ENCODE assay signal across 10 cellular contexts in the genomic region with DNA sequence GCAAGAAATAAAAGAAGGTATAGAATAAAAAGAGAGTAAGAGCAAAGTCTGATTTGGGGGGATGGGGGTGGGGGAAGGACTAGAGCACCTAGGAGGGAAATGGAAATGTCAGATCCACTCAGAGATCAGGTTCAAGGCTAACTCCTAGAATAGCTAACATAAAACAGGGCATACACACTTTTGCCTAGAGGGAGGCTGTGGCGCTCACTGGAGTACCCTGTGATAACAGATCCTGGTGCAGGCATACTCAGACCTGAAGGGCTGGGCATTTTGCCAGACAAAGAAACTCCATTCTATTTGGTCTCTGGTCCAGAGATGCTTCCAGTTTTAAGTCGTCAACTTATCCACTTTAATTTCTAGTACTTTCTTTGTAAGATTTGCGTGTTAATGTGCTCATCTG. TPM values are rescaled to one million over a fixed set of nuclear protein-coding genes. Genes with fewer than 3 reads are reported as not detected.
DNase-seq lines count a peak whose midpoint lies in the region; ATAC-seq and TF ChIP-seq lines count a peak whose summit lies in the region.
"Had no signal": no experiment of that assay in that cellular context is flagged by ENCODE, and none has a peak within 500 bp of the region (broad histone marks: within the 10 kb centered on the region; RNA-seq: fewer than 3 reads in every experiment).

No MANE protein-coding gene starts in this region.

- peak overlapping the region; percentile 83 for H3K27ac ChIP-seq in CD4-positive, CD25-positive, alpha-beta regulatory T cell (ENCODE audit: insufficient read depth, low read length, poor library complexity, severe bottlenecking)
- H3K27ac ChIP-seq in ascending aorta (peak overlapping the region; percentile 73 to 100), mesenchymal stem cell (ENCODE audit: low read length, poor library complexity, severe bottlenecking) (no peak overlapping the region)

- no peak overlapping the region for H3K4me2 ChIP-seq in mesenchymal stem cell (ENCODE audit: low read length, poor library complexity, severe bottlenecking)

- no peak overlapping the region for H2BK5ac ChIP-seq in mesenchymal stem cell (ENCODE audit: low read depth, low read length, poor library complexity, severe bottlenecking)

- intact Hi-C loops in ascending aorta (cut with DNase I): loop anchor here (5.0 kb wide), 1 partner anchor 38 kb away; no protein-coding TSS in a partner anchor

- no peaks in the 10 kb centered on the region for H3K36me3 ChIP-seq in CD4-positive, CD25-positive, alpha-beta regulatory T cell (ENCODE audit: control insufficient read depth, insufficient read depth, low read length)
- H3K36me3 ChIP-seq in ascending aorta (no peaks in the 10 kb centered on the region), mesenchymal stem cell (ENCODE audit: control insufficient read depth in 1 of 2, insufficient read depth in 2 of 2, low read depth in 1 of 2, low read length in 2 of 2) (peaks cover 2 to 23% of the 10 kb centered on the region in 2 experiments)

- 90% methylated on average over 3 of the region's 3 CpGs for WGBS in mesenchymal stem cell

- peak overlapping the region; percentile 24 for H3K4me3 ChIP-seq in CD4-positive, CD25-positive, alpha-beta regulatory T cell (ENCODE audit: low read depth, low read length)
- H3K4me3 ChIP-seq in ascending aorta (peak overlapping the region in 1 of 2 donors; percentile 94), mesenchymal stem cell (ENCODE audit: insufficient read depth in 1 of 2, low read depth in 1 of 2, low read length in 2 of 2) (peak overlapping the region in 1 of 2 experiments; percentile 16)
- H3K4me3 ChIP-seq: mucosa of descending colon had no signal

- no peak overlapping the region for H3K18ac ChIP-seq in mesenchymal stem cell (ENCODE audit: low read depth in 1 of 2, low read length in 2 of 2)

- H3K4ac ChIP-seq in mesenchymal stem cell (ENCODE audit: low read depth in 1 of 2, low read length in 2 of 2): no peak overlapping the region

- no peaks in the 10 kb centered on the region for H3K27me3 ChIP-seq in CD4-positive, CD25-positive, alpha-beta regulatory T cell (ENCODE audit: control insufficient read depth, insufficient read depth, low read length)
- H3K27me3 ChIP-seq in ascending aorta (no peaks in the 10 kb centered on the region), mesenchymal stem cell (ENCODE audit: control insufficient read depth in 1 of 2, insufficient read depth in 1 of 2, low read length in 2 of 2) (no peaks in the 10 kb centered on the region)
- H3K27me3 ChIP-seq: Peyer's patch had no signal

- no peak overlapping the region for H2BK120ac ChIP-seq in mesenchymal stem cell (ENCODE audit: low read depth, low read length)

- TF ChIP-seq CTCF in ascending aorta (IDR thresholded peaks at IDR 0.05): no peak

- H3K27me3 Mint-ChIP-seq in CD4-positive, CD25-positive, alpha-beta regulatory T cell: no peaks in the 10 kb centered on the region
- no peaks in the 10 kb centered on the region for H3K27me3 Mint-ChIP-seq in activated CD8-positive, alpha-beta memory T cell treated with anti-CD3 and anti-CD28 coated beads, Interleukin-2, amount 10 ng/mL, durations not matched to agents 7 days and 5 days

- no peak overlapping the region for H4K91ac ChIP-seq in mesenchymal stem cell (ENCODE audit: low read length)

- H3K4me1 ChIP-seq in CD4-positive, CD25-positive, alpha-beta regulatory T cell (ENCODE audit: control insufficient read depth, insufficient read depth, low read length, poor library complexity, severe bottlenecking): peaks cover 95% of the 10 kb centered on the region
- H3K4me1 ChIP-seq in ascending aorta: peaks cover 55 to 86% of the 10 kb centered on the region in 2 donors
- peaks cover 52% of the 10 kb centered on the region for H3K4me1 ChIP-seq in mesenchymal stem cell (ENCODE audit: control insufficient read depth, insufficient read depth, low read depth, low read length)

- H3K27ac Mint-ChIP-seq in CD4-positive, CD25-positive, alpha-beta regulatory T cell: peak overlapping the region; percentile 26 to 92 (median 90)
- H3K27ac Mint-ChIP-seq in activated CD8-positive, alpha-beta memory T cell treated with anti-CD3 and anti-CD28 coated beads, Interleukin-2, amount 10 ng/mL, durations not matched to agents 7 days and 5 days: no peak overlapping the region

- peaks cover 29 to 87% (median 77%) of the 10 kb centered on the region in 4 donors for H3K4me1 Mint-ChIP-seq in CD4-positive, CD25-positive, alpha-beta regulatory T cell
- peaks cover 80% of the 10 kb centered on the region for H3K4me1 Mint-ChIP-seq in activated CD8-positive, alpha-beta memory T cell treated with anti-CD3 and anti-CD28 coated beads, Interleukin-2, amount 10 ng/mL, durations not matched to agents 7 days and 5 days

- no peak overlapping the region for H2BK12ac ChIP-seq in mesenchymal stem cell (ENCODE audit: low read length in 2 of 2)

- H3K9me3 ChIP-seq in CD4-positive, CD25-positive, alpha-beta regulatory T cell (ENCODE audit: control insufficient read depth in 2 of 2, low read length in 2 of 2): no peaks in the 10 kb centered on the region
- H3K9me3 ChIP-seq in ascending aorta: no peaks in the 10 kb centered on the region
- no peaks in the 10 kb centered on the region for H3K9me3 ChIP-seq in mesenchymal stem cell (ENCODE audit: control insufficient read depth, low read length)
- H3K9me3 ChIP-seq: mucosa of descending colon, Peyer's patch had no signal

- H2AK5ac ChIP-seq in mesenchymal stem cell (ENCODE audit: low read length, severe bottlenecking): no peak overlapping the region

- peak overlapping the region; percentile 99 for H3K9ac ChIP-seq in mesenchymal stem cell (ENCODE audit: low read length)

- CTCF ChIA-PET in activated CD8-positive, alpha-beta memory T cell treated with anti-CD3 and anti-CD28 coated beads, Interleukin-2, amount 10 ng/mL, durations not matched to agents 7 days and 5 days (lab: Charles Lee): interaction anchor here (1.0 kb wide), 1 partner anchor 64 kb away, joined by 3 read pairs; no protein-coding TSS in a partner anchor

- no peak for DNase-seq in CD4-positive, CD25-positive, alpha-beta regulatory T cell
- peak; percentile 58 for DNase-seq in NCI-H1105 (lab: John Stamatoyannopoulos, UW)
- DNase-seq in ascending aorta (ENCODE audit: low spot score in 2 of 2): no peak
- peak; percentile 44 for DNase-seq in mesenchymal stem cell
- DNase-seq in stimulated activated CD4-positive, alpha-beta T cell treated with anti-CD3 and anti-CD28 coated beads, Interleukin-1b, Interleukin-23, amount 100 ng/mL, for 48 hours: no peak
- no peak for DNase-seq in kidney tubule cell (ENCODE audit: low spot score)
- DNase-seq in NCI-H1930 (lab: John Stamatoyannopoulos, UW): no peak
- DNase-seq in activated CD8-positive, alpha-beta memory T cell treated with anti-CD3 and anti-CD28 coated beads, Interleukin-2, amount 10 ng/mL, durations not matched to agents 7 days and 5 days: no peak
- DNase-seq: Peyer's patch had no signal

- no peak overlapping the region for H4K8ac ChIP-seq in mesenchymal stem cell (ENCODE audit: low read length)

- H3K9me3 Mint-ChIP-seq in CD4-positive, CD25-positive, alpha-beta regulatory T cell: no peaks in the 10 kb centered on the region
- no peaks in the 10 kb centered on the region for H3K9me3 Mint-ChIP-seq in activated CD8-positive, alpha-beta memory T cell treated with anti-CD3 and anti-CD28 coated beads, Interleukin-2, amount 10 ng/mL, durations not matched to agents 7 days and 5 days (ENCODE audit: low read depth)

- no peak overlapping the region for H3K14ac ChIP-seq in mesenchymal stem cell (ENCODE audit: low read length in 2 of 2)

- no peak overlapping the region for H2AFZ ChIP-seq in mesenchymal stem cell (ENCODE audit: low read depth, low read length)

- ATAC-seq in CD4-positive, CD25-positive, alpha-beta regulatory T cell (ENCODE audit: low read depth in 2 of 2): no peak
- no peak for ATAC-seq in activated CD8-positive, alpha-beta memory T cell treated with anti-CD3 and anti-CD28 coated beads, Interleukin-2, amount 10 ng/mL, durations not matched to agents 7 days and 5 days
- ATAC-seq: mucosa of descending colon had no signal

- no peak overlapping the region for H3K23ac ChIP-seq in mesenchymal stem cell (ENCODE audit: low read length in 2 of 2)

- H3K79me1 ChIP-seq in mesenchymal stem cell (replicated peaks; ENCODE audit: low read length, poor library complexity, severe bottlenecking): no peaks in the 10 kb centered on the region

- H3K36me3 Mint-ChIP-seq in CD4-positive, CD25-positive, alpha-beta regulatory T cell: peaks cover 9% of the 10 kb centered on the region
- H3K36me3 Mint-ChIP-seq in activated CD8-positive, alpha-beta memory T cell treated with anti-CD3 and anti-CD28 coated beads, Interleukin-2, amount 10 ng/mL, durations not matched to agents 7 days and 5 days: peaks cover 2% of the 10 kb centered on the region

- H3K4me3 Mint-ChIP-seq in CD4-positive, CD25-positive, alpha-beta regulatory T cell: peak overlapping the region; percentile 10 to 94 (median 88)
- no peak overlapping the region for H3K4me3 Mint-ChIP-seq in activated CD8-positive, alpha-beta memory T cell treated with anti-CD3 and anti-CD28 coated beads, Interleukin-2, amount 10 ng/mL, durations not matched to agents 7 days and 5 days

- no peak overlapping the region for H2BK15ac ChIP-seq in mesenchymal stem cell (ENCODE audit: low read depth, poor library complexity, severe bottlenecking)

RNA-seq across cellular contexts. Expression of gene CTDSP2, which starts 5.8 kb away (rescaled TPM):
- 121 TPM for total RNA-seq in CD4-positive, CD25-positive, alpha-beta regulatory T cell
- polyA plus RNA-seq in CD4-positive, CD25-positive, alpha-beta regulatory T cell: 10 to 100 TPM; 45.7 to 54.4 (median 52.5) TPM
- 129 TPM for total RNA-seq in ascending aorta
- 136 TPM for polyA plus RNA-seq in mesenchymal stem cell (2013, experiment 1 of 2)
- 129 TPM for polyA plus RNA-seq in mesenchymal stem cell (2013, experiment 2 of 2)
- total RNA-seq in activated CD8-positive, alpha-beta memory T cell treated with anti-CD3 and anti-CD28 coated beads, Interleukin-2, amount 10 ng/mL, durations not matched to agents 7 days and 5 days: 100 to 1,000 TPM in 1 of 2 experiments, 10 to 100 TPM in 1; 76.2 to 103 TPM

RNA-seq across cellular contexts. Expression of gene AVIL, which starts 22.2 kb away (rescaled TPM):
- total RNA-seq in CD4-positive, CD25-positive, alpha-beta regulatory T cell: 2.0 TPM
- polyA plus RNA-seq in CD4-positive, CD25-positive, alpha-beta regulatory T cell: under 1 TPM; 0.15 to 0.25 (median 0.19) TPM
- 6.4 TPM for total RNA-seq in ascending aorta
- polyA plus RNA-seq in mesenchymal stem cell (2013, experiment 1 of 2): 1.6 TPM
- 1.8 TPM for polyA plus RNA-seq in mesenchymal stem cell (2013, experiment 2 of 2)
- total RNA-seq in activated CD8-positive, alpha-beta memory T cell treated with anti-CD3 and anti-CD28 coated beads, Interleukin-2, amount 10 ng/mL, durations not matched to agents 7 days and 5 days: 1 to 10 TPM in 1 of 2 experiments, under 1 TPM in 1; 0.79 to 2.0 TPM

RNA-seq across cellular contexts. Expression of gene TSFM, which starts 58.1 kb away (rescaled TPM):
- 22.8 TPM for total RNA-seq in CD4-positive, CD25-positive, alpha-beta regulatory T cell
- 10 to 100 TPM; 33.4 to 50.4 (median 40.6) TPM for polyA plus RNA-seq in CD4-positive, CD25-positive, alpha-beta regulatory T cell
- 46.8 TPM for total RNA-seq in ascending aorta
- 24.5 TPM for polyA plus RNA-seq in mesenchymal stem cell (2013, experiment 1 of 2)
- polyA plus RNA-seq in mesenchymal stem cell (2013, experiment 2 of 2): 25.4 TPM
- total RNA-seq in activated CD8-positive, alpha-beta memory T cell treated with anti-CD3 and anti-CD28 coated beads, Interleukin-2, amount 10 ng/mL, durations not matched to agents 7 days and 5 days: 10 to 100 TPM; 32.2 to 45.8 TPM

Comparison
In these comparisons a context has a peak if more than half of its experiments do, and no peak if none do; other contexts are left out.
1. DNase-seq: peak in NCI-H1105 (single experiment) and mesenchymal stem cell (single experiment); none in CD4-positive, CD25-positive, alpha-beta regulatory T cell (0 of 3), ascending aorta (0 of 2), stimulated activated CD4-positive, alpha-beta T cell treated with anti-CD3 and anti-CD28 coated beads, Interleukin-1b, Interleukin-23, amount 100 ng/mL, for 48 hours (single experiment), kidney tubule cell (single experiment), NCI-H1930 (0 of 2) and activated CD8-positive, alpha-beta memory T cell treated with anti-CD3 and anti-CD28 coated beads, Interleukin-2, amount 10 ng/mL, durations not matched to agents 7 days and 5 days (single experiment).